Comparison of ENCODE assay signal across 28 cellular contexts in the genomic region with DNA sequence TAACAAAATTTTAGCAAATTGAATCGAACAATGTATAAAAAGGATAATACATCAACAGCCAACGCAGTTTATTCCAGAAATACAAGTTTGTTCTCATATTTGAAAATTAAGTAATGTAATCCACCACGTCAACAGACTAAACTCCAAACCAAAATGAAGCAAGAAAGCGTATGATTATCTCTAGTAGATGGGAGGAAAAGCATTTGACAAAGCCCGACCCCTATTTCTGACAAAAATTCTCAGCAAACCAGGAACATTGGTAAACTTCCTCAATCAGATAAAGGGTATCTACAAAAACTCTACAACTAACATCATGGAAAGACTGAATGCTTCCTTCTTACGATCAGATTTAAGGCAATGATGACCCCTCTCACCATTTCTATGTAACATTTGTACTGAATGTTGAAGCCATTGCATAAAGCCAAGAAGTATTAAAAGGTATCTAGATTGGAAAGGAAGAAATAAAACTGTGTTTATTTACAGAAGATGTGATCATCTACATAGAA. TPM values are rescaled to one million over a fixed set of nuclear protein-coding genes. Genes with fewer than 3 reads are reported as not detected.
"Had no signal": no experiment of that assay in that cellular context is flagged by ENCODE, and none has a peak within 500 bp of the region (broad histone marks: within the 10 kb centered on the region; RNA-seq: fewer than 3 reads in every experiment).

No MANE protein-coding gene starts in this region.

- H3K9me3 ChIP-seq: suprapubic skin, testis, thoracic aorta, thyroid gland, tibial artery, transverse colon, upper lobe of left lung, uterus, vagina had no signal

- H3K4me3 ChIP-seq: stomach, suprapubic skin, testis, thoracic aorta, thyroid gland, tibial artery, tibial nerve, transverse colon, upper lobe of left lung, uterus, vagina had no signal

- H3K4me1 Mint-ChIP-seq: stimulated activated effector memory CD8-positive, alpha-beta T cell treated with anti-CD3 and anti-CD28 coated beads, Interleukin-12 subunit alpha, Interleukin-12 subunit beta, amount 100 ng/mL, for 72 hours; stimulated activated memory B cell treated with anti-CD40 and anti-IgM and Interleukin-4, amounts not matched to agents 10 μg/mL and 1 μg/mL and 100 μg/mL, for 72 hours; stimulated activated naive CD8-positive, alpha-beta T cell treated with anti-CD3 and anti-CD28 coated beads, Interleukin-15, amount 100 ng/mL, for 72 hours had no signal

- H3K27me3 ChIP-seq: stomach, suprapubic skin, testis, thyroid gland, tibial artery, tibial nerve, transverse colon, upper lobe of left lung, uterus, vagina had no signal

- ATAC-seq: stimulated activated effector memory CD8-positive, alpha-beta T cell treated with anti-CD3 and anti-CD28 coated beads, Interleukin-12 subunit alpha, Interleukin-12 subunit beta, amount 100 ng/mL, for 72 hours; stimulated activated memory B cell treated with anti-CD40 and anti-IgM and Interleukin-4, amounts not matched to agents 10 μg/mL and 1 μg/mL and 100 μg/mL, for 72 hours; stimulated activated naive CD8-positive, alpha-beta T cell treated with anti-CD3 and anti-CD28 coated beads, Interleukin-15, amount 100 ng/mL, for 72 hours; stimulated activated naive CD8-positive, alpha-beta T cell treated with anti-CD3 and anti-CD28 coated beads, Interleukin-15, Interleukin-2, amounts not matched to agents 100 U/mL and 50 U/mL, for 24 hours had no signal

- H3K36me3 ChIP-seq: stomach, suprapubic skin, thoracic aorta, thyroid gland, tibial artery, tibial nerve, transverse colon, upper lobe of left lung, uterus, vagina had no signal

- H3K9me3 Mint-ChIP-seq: stimulated activated naive CD8-positive, alpha-beta T cell treated with anti-CD3 and anti-CD28 coated beads, Interleukin-15, Interleukin-2, amounts not matched to agents 100 ng/mL and 50 ng/mL, for 24 hours had no signal

- H3K27ac Mint-ChIP-seq: stimulated activated effector memory CD8-positive, alpha-beta T cell treated with anti-CD3 and anti-CD28 coated beads, Interleukin-12 subunit alpha, Interleukin-12 subunit beta, amount 100 ng/mL, for 72 hours; stimulated activated memory B cell treated with anti-CD40 and anti-IgM and Interleukin-4, amounts not matched to agents 10 μg/mL and 1 μg/mL and 100 μg/mL, for 72 hours; stimulated activated naive CD8-positive, alpha-beta T cell treated with anti-CD3 and anti-CD28 coated beads, Interleukin-15, amount 100 ng/mL, for 72 hours; stimulated activated naive CD8-positive, alpha-beta T cell treated with anti-CD3 and anti-CD28 coated beads, Interleukin-15, Interleukin-2, amounts not matched to agents 100 ng/mL and 50 ng/mL, for 24 hours; type B pancreatic cell had no signal

- H3K4me3 Mint-ChIP-seq: stimulated activated effector memory CD8-positive, alpha-beta T cell treated with anti-CD3 and anti-CD28 coated beads, Interleukin-12 subunit alpha, Interleukin-12 subunit beta, amount 100 ng/mL, for 72 hours; stimulated activated memory B cell treated with anti-CD40 and anti-IgM and Interleukin-4, amounts not matched to agents 10 μg/mL and 1 μg/mL and 100 μg/mL, for 72 hours; stimulated activated naive CD8-positive, alpha-beta T cell treated with anti-CD3 and anti-CD28 coated beads, Interleukin-15, amount 100 ng/mL, for 72 hours; stimulated activated naive CD8-positive, alpha-beta T cell treated with anti-CD3 and anti-CD28 coated beads, Interleukin-15, Interleukin-2, amounts not matched to agents 100 ng/mL and 50 ng/mL, for 24 hours; type B pancreatic cell had no signal

- H3K27me3 Mint-ChIP-seq: stimulated activated naive CD8-positive, alpha-beta T cell treated with anti-CD3 and anti-CD28 coated beads, Interleukin-15, Interleukin-2, amounts not matched to agents 100 ng/mL and 50 ng/mL, for 24 hours; type B pancreatic cell had no signal

- H3K27ac ChIP-seq: stomach, suprapubic skin, testis, thoracic aorta, thyroid gland, tibial artery, tibial nerve, transverse colon, upper lobe of left lung, uterus, vagina had no signal

- H3K4me1 ChIP-seq: stomach, suprapubic skin, testis, thyroid gland, tibial artery, tibial nerve, transverse colon, upper lobe of left lung, uterus, vagina had no signal

- H3K36me3 Mint-ChIP-seq: stimulated activated effector memory CD8-positive, alpha-beta T cell treated with anti-CD3 and anti-CD28 coated beads, Interleukin-12 subunit alpha, Interleukin-12 subunit beta, amount 100 ng/mL, for 72 hours; stimulated activated memory B cell treated with anti-CD40 and anti-IgM and Interleukin-4, amounts not matched to agents 10 μg/mL and 1 μg/mL and 100 μg/mL, for 72 hours; type B pancreatic cell had no signal

- DNase-seq: stimulated activated CD4-positive, alpha-beta T cell treated with anti-CD3 and anti-CD28 coated beads, Interleukin-1b, Interleukin-23, amount 100 ng/mL, for 48 hours; stimulated activated CD4-positive, alpha-beta T cell treated with anti-CD3 and anti-CD28 coated beads, Interleukin-2, amount 100 ng/mL, for 24 hours; stimulated activated CD4-positive, alpha-beta T cell treated with anti-CD3 and anti-CD28 coated beads, Interleukin-2, amount 100 ng/mL, for 48 hours; stimulated activated CD4-positive, alpha-beta T cell treated with anti-CD3 and anti-CD28 coated beads, Interleukin-4, amount 100 ng/mL, for 1 hour; stimulated activated CD4-positive, alpha-beta T cell treated with anti-CD3 and anti-CD28 coated beads, Interleukin-4, amount 100 ng/mL, for 24 hours; stimulated activated CD4-positive, alpha-beta T cell treated with anti-CD3 and anti-CD28 coated beads, Interleukin-4, amount 100 ng/mL, for 4 hours; stimulated activated CD8-positive, alpha-beta memory T cell treated with anti-CD3 and anti-CD28 coated beads, Interleukin-4, amount 100 ng/mL, for 48 hours; stimulated activated naive CD4-positive, alpha-beta T cell; stimulated activated naive CD4-positive, alpha-beta T cell treated with Interleukin-2 at 50 U/mL for 16 hours; stimulated activated naive CD8-positive, alpha-beta T cell treated with anti-CD3 and anti-CD28 coated beads, Interleukin-15, amount 100 ng/mL, for 72 hours; stimulated activated naive CD8-positive, alpha-beta T cell treated with anti-CD3 and anti-CD28 coated beads, Interleukin-15, Interleukin-2, amounts not matched to agents 100 U/mL and 50 U/mL, for 24 hours; stomach; substantia nigra; testis; thyroid gland; tibial artery; transverse colon; upper lobe of left lung; uterus had no signal

RNA-seq across cellular contexts. Expression of a gene that starts 34.3 kb away (rescaled TPM):
- total RNA-seq: subcutaneous adipose tissue had no signal
